In the genomic region with DNA sequence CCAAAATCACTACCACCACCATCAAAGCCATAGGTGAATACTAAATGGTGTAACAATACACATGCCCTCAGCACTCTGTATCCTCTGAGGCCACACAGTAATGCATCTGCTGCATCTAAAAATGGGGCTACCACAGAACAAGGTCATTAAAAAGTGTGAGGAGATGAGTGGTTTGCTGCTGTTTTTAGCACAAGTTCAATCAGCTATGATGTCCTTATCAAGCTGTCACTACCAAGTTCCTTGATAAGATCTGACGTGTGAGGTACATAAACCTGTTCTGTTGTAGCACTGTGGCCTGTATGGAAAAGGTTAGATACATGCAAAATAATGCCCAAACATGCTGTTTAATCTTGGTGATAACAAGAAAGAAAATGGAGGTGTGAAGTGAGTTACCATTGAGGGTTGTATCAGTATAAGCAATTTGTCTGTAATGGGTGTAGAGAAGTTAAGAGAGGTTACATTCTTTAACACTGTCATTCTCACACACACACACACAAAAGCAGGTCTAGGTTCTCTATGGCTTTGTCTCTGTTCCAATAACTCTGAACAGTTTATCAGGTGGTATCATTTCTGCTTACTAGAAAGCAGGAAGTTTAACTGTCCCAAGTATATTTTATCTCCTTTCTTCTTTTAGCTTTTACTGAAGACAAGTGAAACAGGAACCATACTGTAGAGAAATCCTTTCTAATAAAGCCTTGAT, we compare ENCODE assay signal across 14 cellular contexts.
A peak's percentile ranks its signal among the peaks of the same experiment; 100 is the strongest.
DNase-seq lines count a peak whose midpoint lies in the region; ATAC-seq, FAIRE-seq and TF ChIP-seq lines count a peak whose summit lies in the region.
"Had no signal": no experiment of that assay in that cellular context is flagged by ENCODE, and none has a peak within 500 bp of the region (broad histone marks: within the 10 kb centered on the region; RNA-seq: fewer than 3 reads in every experiment).

No MANE protein-coding gene starts in this region.

- no peaks in the 10 kb centered on the region for H3K9me3 Mint-ChIP-seq in CD4-positive, CD25-positive, alpha-beta regulatory T cell
- peaks cover 6% of the 10 kb centered on the region for H3K9me3 Mint-ChIP-seq in mesothelial cell of epicardium

- H3K4me3 ChIP-seq in CD4-positive, CD25-positive, alpha-beta regulatory T cell (ENCODE audit: low read depth, low read length): no peak overlapping the region
- H3K4me3 ChIP-seq in GM12878 (no peak overlapping the region), hepatocyte (no peak overlapping the region), aorta (ENCODE audit: low read length in 2 of 2) (no peak overlapping the region)
- H3K4me3 ChIP-seq: ascending aorta, PC-9, psoas muscle had no signal

- H3K4me2 ChIP-seq in GM12878 (ENCODE audit: control insufficient read depth, insufficient read depth): 0 out of 2 replicates have a peak overlapping the region, but pooled peaks have one; percentile 29
- no peak overlapping the region for H3K4me2 ChIP-seq in hepatocyte
- H3K4me2 ChIP-seq: PC-9 had no signal

- POLR2A ChIA-PET in GM12878 (lab: Charles Lee): interaction anchor here (1.1 to 1.6 kb wide), 4 partner anchors 9 to 43 kb away, joined by 3 to 9 read pairs (median 4); no protein-coding TSS in a partner anchor

- H3K79me2 ChIP-seq in GM12878 (ENCODE audit: control insufficient read depth, insufficient read depth, low read length) (no peaks in the 10 kb centered on the region), hepatocyte (no peaks in the 10 kb centered on the region)

- peak; percentile 62 for FAIRE-seq in GM12878 (lab: Jason Lieb, UNC)

- no peaks in the 10 kb centered on the region for H3K9me2 ChIP-seq in hepatocyte (replicated peaks; ENCODE audit: insufficient read depth)

- no peak for TF ChIP-seq RAD21 in GM12878 (IDR thresholded peaks at IDR 0.05; ENCODE audit: insufficient read depth, low read depth, low read length)

- peak overlapping the region in 2 of 3 donors; percentile 27 to 82 for H3K27ac Mint-ChIP-seq in CD4-positive, CD25-positive, alpha-beta regulatory T cell
- no peak overlapping the region for H3K27ac Mint-ChIP-seq in mesothelial cell of epicardium

- no peak overlapping the region for H3K27ac ChIP-seq in CD4-positive, CD25-positive, alpha-beta regulatory T cell (ENCODE audit: insufficient read depth, low read length, poor library complexity, severe bottlenecking)
- H3K27ac ChIP-seq in GM12878 (ENCODE audit: control insufficient read depth, insufficient read depth): peak overlapping the region; percentile 57
- no peak overlapping the region for H3K27ac ChIP-seq in hepatocyte
- no peak overlapping the region for H3K27ac ChIP-seq in aorta (ENCODE audit: low read depth in 1 of 2, low read length in 2 of 2)
- H3K27ac ChIP-seq: ascending aorta, PC-9, psoas muscle had no signal

- in situ Hi-C loops in GM12878 (cut with MboI): no loop called here

- peaks cover 4% of the 10 kb centered on the region for H3K36me3 Mint-ChIP-seq in CD4-positive, CD25-positive, alpha-beta regulatory T cell
- no peaks in the 10 kb centered on the region for H3K36me3 Mint-ChIP-seq in mesothelial cell of epicardium

- SMC1A ChIA-PET in GM12878 (lab: Charles Lee; ENCODE audit: uncharacterized antibody, unreplicated experiment): interaction anchor here (1.0 to 4.6 kb wide), 14 partner anchors 9 to 460 kb away, joined by 3 to 48 read pairs (median 8); a partner anchor contains a TSS

- H3K36me3 ChIP-seq in CD4-positive, CD25-positive, alpha-beta regulatory T cell (ENCODE audit: control insufficient read depth, insufficient read depth, low read length): no peaks in the 10 kb centered on the region
- no peaks in the 10 kb centered on the region for H3K36me3 ChIP-seq in GM12878 (ENCODE audit: control insufficient read depth in 2 of 2, insufficient read depth in 2 of 2, low read length in 1 of 2)
- no peaks in the 10 kb centered on the region for H3K36me3 ChIP-seq in hepatocyte (replicated peaks; ENCODE audit: insufficient read depth, low read depth)
- no peaks in the 10 kb centered on the region for H3K36me3 ChIP-seq in aorta (ENCODE audit: control insufficient read depth in 1 of 2, insufficient read depth in 2 of 2, low read length in 1 of 2)
- H3K36me3 ChIP-seq: ascending aorta had no signal

- TF ChIP-seq CTCF in GM12878 (IDR thresholded peaks at IDR 0.05 in 2 of 3, conservative IDR thresholded peaks at IDR 0.05 in 1 of 3; ENCODE audit: control insufficient read depth in 2 of 3, extremely low read depth in 1 of 3, insufficient read depth in 1 of 3, low read depth in 3 of 3, low read length in 3 of 3) (no peak), hepatocyte (IDR thresholded peaks at IDR 0.05; ENCODE audit: poor library complexity) (no peak), mesothelial cell of epicardium (IDR thresholded peaks at IDR 0.05; ENCODE audit: unreplicated experiment) (no peak)

- 96% methylated on average over 1 of the region's 1 CpG for whole genome bisulfite sequencing in GM12878 (ENCODE audit: insufficient coverage, insufficient replicate concordance, low lambda C conversion rate, missing lambda C conversion rate)
- WGBS in hepatocyte (ENCODE audit: low lambda C conversion rate, missing lambda C conversion rate): 43% methylated on average over 1 of the region's 1 CpG
- WGBS in aorta, 2 donors: 77 to 81% methylated on average over 1 of the region's 1 CpG

- no peaks in the 10 kb centered on the region for H3K27me3 ChIP-seq in CD4-positive, CD25-positive, alpha-beta regulatory T cell (ENCODE audit: control insufficient read depth, insufficient read depth, low read length)
- H3K27me3 ChIP-seq in GM12878 (replicated peaks in 1 of 2; ENCODE audit: control insufficient read depth in 2 of 2, insufficient read depth in 2 of 2, low read length in 1 of 2): no peaks in the 10 kb centered on the region
- no peaks in the 10 kb centered on the region for H3K27me3 ChIP-seq in hepatocyte
- peaks cover 0 to 1% of the 10 kb centered on the region in 2 donors for H3K27me3 ChIP-seq in aorta (ENCODE audit: control insufficient read depth in 1 of 2, insufficient read depth in 2 of 2, low read length in 1 of 2)
- H3K27me3 ChIP-seq: ascending aorta had no signal

- ATAC-seq in CD4-positive, CD25-positive, alpha-beta regulatory T cell (ENCODE audit: low read depth in 2 of 2): no peak
- ATAC-seq in GM19351 (IDR thresholded peaks at IDR 0.05; ENCODE audit: unreplicated experiment) (peak; percentile 67), HG03354 (IDR thresholded peaks at IDR 0.05; ENCODE audit: poor library complexity, severe bottlenecking, unreplicated experiment) (peak; percentile 58), GM12878 (peak; percentile 87), HG03520 (IDR thresholded peaks at IDR 0.05; ENCODE audit: unreplicated experiment) (no peak), aorta (ENCODE audit: low FRiP score) (no peak)
- ATAC-seq: psoas muscle had no signal

- no peaks in the 10 kb centered on the region for H3K27me3 Mint-ChIP-seq in CD4-positive, CD25-positive, alpha-beta regulatory T cell
- no peaks in the 10 kb centered on the region for H3K27me3 Mint-ChIP-seq in mesothelial cell of epicardium (ENCODE audit: low read depth)

- no peaks in the 10 kb centered on the region for H3K9me3 ChIP-seq in CD4-positive, CD25-positive, alpha-beta regulatory T cell (ENCODE audit: control insufficient read depth in 2 of 2, low read length in 2 of 2)
- H3K9me3 ChIP-seq in GM12878 (replicated peaks; ENCODE audit: control insufficient read depth, insufficient read depth, low read length) (no peaks in the 10 kb centered on the region; the same call in 2 of the 3 replicates), hepatocyte (ENCODE audit: low read depth) (no peaks in the 10 kb centered on the region), aorta (ENCODE audit: control insufficient read depth, low read length) (no peaks in the 10 kb centered on the region)
- H3K9me3 ChIP-seq: ascending aorta, psoas muscle had no signal

- intact Hi-C loops in GM12878 (cut with micrococcal nuclease; ENCODE audit: unreplicated experiment) (no loop called here), aorta (cut with DNase I) (loop anchor here in 1 of 2 donors (10.0 kb wide), 1 partner anchor 47 kb away; no protein-coding TSS in a partner anchor)

- no peak for TF ChIP-seq POLR2A in GM12878 (IDR thresholded peaks at IDR 0.05; ENCODE audit: low read depth, low read length)

- DNase-seq in CD4-positive, CD25-positive, alpha-beta regulatory T cell: peak in 1 of 3 donors; percentile 20
- DNase-seq in GM12878 (ENCODE audit: low read depth, low spot score) (peak; percentile 41), hepatocyte (ENCODE audit: low spot score) (no peak), aorta (no peak), mesothelial cell of epicardium (ENCODE audit: low spot score in 2 of 2, unreplicated experiment in 2 of 2) (no peak)
- DNase-seq: activated CD4-positive, CD25-positive, alpha-beta regulatory T cell treated with anti-CD3 and anti-CD28 coated beads, Interleukin-2, amount 50 U/mL, for 72 hours; kidney glomerular epithelial cell; NCI-H1105; PC-9; psoas muscle had no signal

- no TSS peak for BruUV-seq in GM12878 (replicated peaks; lab: Mats Ljungman, UMichigan)

- CTCF ChIA-PET in GM12878 (lab: Yijun Ruan, JAX): interaction anchor here (0.7 to 1.7 kb wide), 8 partner anchors 10 to 211 kb away, joined by 3 to 10 read pairs (median 4); no protein-coding TSS in a partner anchor

- peaks cover 5 to 16% (median 12%) of the 10 kb centered on the region in 4 donors for H3K4me1 Mint-ChIP-seq in CD4-positive, CD25-positive, alpha-beta regulatory T cell
- peaks cover 4% of the 10 kb centered on the region for H3K4me1 Mint-ChIP-seq in mesothelial cell of epicardium

- H3K4me3 Mint-ChIP-seq in CD4-positive, CD25-positive, alpha-beta regulatory T cell: no peak overlapping the region
- H3K4me3 Mint-ChIP-seq in mesothelial cell of epicardium: no peak overlapping the region

- H3K4me1 ChIP-seq in CD4-positive, CD25-positive, alpha-beta regulatory T cell (ENCODE audit: control insufficient read depth, insufficient read depth, low read length, poor library complexity, severe bottlenecking): no peaks in the 10 kb centered on the region
- H3K4me1 ChIP-seq in GM12878 (ENCODE audit: control insufficient read depth, insufficient read depth, low read length) (peaks cover 25% of the 10 kb centered on the region), hepatocyte (ENCODE audit: insufficient read depth) (peaks cover 7% of the 10 kb centered on the region), aorta (ENCODE audit: control insufficient read depth in 1 of 2, insufficient read depth in 2 of 2, low read length in 2 of 2) (no peaks in the 10 kb centered on the region)
- H3K4me1 ChIP-seq: ascending aorta, psoas muscle had no signal

- RAD21 ChIA-PET in GM12878 (lab: Charles Lee; ENCODE audit: unreplicated experiment): interaction anchor here (0.8 to 2.1 kb wide), 7 partner anchors 12 to 50 kb away, joined by 3 to 13 read pairs (median 4); no protein-coding TSS in a partner anchor

- H2AFZ ChIP-seq in GM12878 (ENCODE audit: control insufficient read depth, low read depth, low read length) (peak overlapping the region; percentile 75), hepatocyte (no peak overlapping the region)
- H2AFZ ChIP-seq: PC-9 had no signal

- H4K20me1 ChIP-seq in GM12878 (ENCODE audit: control insufficient read depth, insufficient read depth): no peaks in the 10 kb centered on the region
- H4K20me1 ChIP-seq in hepatocyte (ENCODE audit: insufficient read depth, poor library complexity, severe bottlenecking): no peaks in the 10 kb centered on the region

- peak in 1 of 2 experiments; percentile 12; a peak in 1 of 4 replicates for TF ChIP-seq EP300 in GM12878 (IDR thresholded peaks at IDR 0.05; ENCODE audit: borderline replicate concordance in 1 of 2, control insufficient read depth in 1 of 2, low read depth in 2 of 2, low read length in 2 of 2)

- peak overlapping the region; percentile 3; the same call in 1 of the 2 replicates for H3K9ac ChIP-seq in GM12878 (ENCODE audit: control insufficient read depth, insufficient read depth, low read length)

Comparison
In these comparisons a context has a peak if more than half of its experiments do, and no peak if none do; other contexts are left out.
1. ATAC-seq: peak in GM19351 (single experiment), HG03354 (single experiment) and GM12878 (single experiment); none in CD4-positive, CD25-positive, alpha-beta regulatory T cell (0 of 2), HG03520 (single experiment) and aorta (single experiment).